Comparison of ENCODE assay signal across 14 cellular contexts in genomic region chr13:51997641-51998330, GRCh38. TPM values are rescaled to one million over a fixed set of nuclear protein-coding genes. Genes with fewer than 3 reads are reported as not detected.
DNase-seq lines count a peak whose midpoint lies in the region; ATAC-seq and TF ChIP-seq lines count a peak whose summit lies in the region.
"Had no signal": no experiment of that assay in that cellular context is flagged by ENCODE, and none has a peak within 500 bp of the region (broad histone marks: within the 10 kb centered on the region; RNA-seq: fewer than 3 reads in every experiment).

No MANE protein-coding gene starts in this region.

- no peaks in the 10 kb centered on the region for H3K27me3 ChIP-seq in stomach
- H3K27me3 ChIP-seq: BLaER1, tibial artery had no signal

- no peak overlapping the region for H3K27ac Mint-ChIP-seq in HFFc6
- H3K27ac Mint-ChIP-seq: stimulated activated effector memory CD8-positive, alpha-beta T cell treated with anti-CD3 and anti-CD28 coated beads, Interleukin-12 subunit alpha, Interleukin-12 subunit beta, amount 100 ng/mL, for 72 hours had no signal

- no peaks in the 10 kb centered on the region for H3K36me3 Mint-ChIP-seq in HFFc6 (ENCODE audit: low read depth)
- H3K36me3 Mint-ChIP-seq: stimulated activated effector memory CD8-positive, alpha-beta T cell treated with anti-CD3 and anti-CD28 coated beads, Interleukin-12 subunit alpha, Interleukin-12 subunit beta, amount 100 ng/mL, for 72 hours had no signal

- WGBS in stomach, 5 donors: 60 to 69% (median 63%) methylated on average over 8 of the region's 8 CpGs

- H3K36me3 ChIP-seq in stomach: no peaks in the 10 kb centered on the region
- H3K36me3 ChIP-seq: BLaER1, tibial artery had no signal

- POLR2A ChIA-PET in HEK293T (lab: Yijun Ruan, JAX): interaction anchor here (1.1 kb wide), 1 partner anchor 19 kb away, joined by 4 read pairs; no protein-coding TSS in a partner anchor

- intact Hi-C loops in stomach (cut with DNase I; ENCODE audit: low total_unique reads): no loop called here

- H3K9me3 ChIP-seq in stomach: no peaks in the 10 kb centered on the region
- H3K9me3 ChIP-seq: BLaER1, tibial artery had no signal

- DNase-seq in HEK293T (ENCODE audit: extremely low spot score) (peak; percentile 51), NCI-H526 treated with DMSO at 0.1 percent for 48 hours (lab: John Stamatoyannopoulos, UW) (peak; percentile 75), iPS-NIHi7 (ENCODE audit: extremely low spot score) (peak; percentile 51), stomach (peak; percentile 44), HFFc6 (no peak)
- DNase-seq in activated CD8-positive, alpha-beta memory T cell treated with anti-CD3 and anti-CD28 coated beads for 24 hours: no peak
- DNase-seq: activated CD4-positive, alpha-beta T cell treated with anti-CD3 and anti-CD28 coated beads, Interleukin-2, amount 50 U/mL, for 48 hours; hypothalamus; Karpas-422; NCI-H345; tibial artery had no signal

- no peak overlapping the region for H3K4me3 Mint-ChIP-seq in HFFc6
- H3K4me3 Mint-ChIP-seq: stimulated activated effector memory CD8-positive, alpha-beta T cell treated with anti-CD3 and anti-CD28 coated beads, Interleukin-12 subunit alpha, Interleukin-12 subunit beta, amount 100 ng/mL, for 72 hours had no signal

- TF ChIP-seq EP300 in stomach (IDR thresholded peaks at IDR 0.05): no peak

- no peak overlapping the region for H3K4me3 ChIP-seq in stomach
- H3K4me3 ChIP-seq: BLaER1, tibial artery had no signal

- peaks cover 41 to 69% (median 51%) of the 10 kb centered on the region in 4 donors for H3K4me1 ChIP-seq in stomach
- H3K4me1 ChIP-seq: BLaER1 had no signal

- H3K9me3 Mint-ChIP-seq in HFFc6: no peaks in the 10 kb centered on the region
- H3K9me3 Mint-ChIP-seq: stimulated activated effector memory CD8-positive, alpha-beta T cell treated with anti-CD3 and anti-CD28 coated beads, Interleukin-12 subunit alpha, Interleukin-12 subunit beta, amount 100 ng/mL, for 72 hours had no signal

- no peak overlapping the region for H3K27ac ChIP-seq in stomach
- H3K27ac ChIP-seq: BLaER1, tibial artery had no signal

- no peak for ATAC-seq in GM21786 (IDR thresholded peaks at IDR 0.05; ENCODE audit: unreplicated experiment)
- ATAC-seq: stimulated activated effector memory CD8-positive, alpha-beta T cell treated with anti-CD3 and anti-CD28 coated beads, Interleukin-12 subunit alpha, Interleukin-12 subunit beta, amount 100 ng/mL, for 72 hours had no signal

- TF ChIP-seq POLR2A in stomach (IDR thresholded peaks at IDR 0.05): no peak

- no peaks in the 10 kb centered on the region for H3K4me1 Mint-ChIP-seq in HFFc6 (ENCODE audit: low read depth)
- H3K4me1 Mint-ChIP-seq: stimulated activated effector memory CD8-positive, alpha-beta T cell treated with anti-CD3 and anti-CD28 coated beads, Interleukin-12 subunit alpha, Interleukin-12 subunit beta, amount 100 ng/mL, for 72 hours had no signal

- TF ChIP-seq CTCF in stomach (IDR thresholded peaks at IDR 0.05) (no peak), HFFc6 (IDR thresholded peaks at IDR 0.05) (no peak)

- CTCF ChIA-PET in HEK293T (lab: Yijun Ruan, JAX): interaction anchor here (0.9 to 1.4 kb wide), 2 partner anchors 42 to 129 kb away, joined by 3 read pairs; no protein-coding TSS in a partner anchor

- H3K27me3 Mint-ChIP-seq in HFFc6 (ENCODE audit: insufficient read depth): peaks cover 39% of the 10 kb centered on the region

TF ChIP-seq in HEK293T, 16 proteins besides CTCF, POLR2A, EP300 and RAD21:
- TF ChIP-seq FOXK2 (IDR thresholded peaks at IDR 0.05) (peak; percentile 54; the same call in 1 of the 2 replicates), ZNF384 (IDR thresholded peaks at IDR 0.05) (no peak), L3MBTL2 (conservative IDR thresholded peaks at IDR 0.05) (peak; percentile 50)

RNA-seq across cellular contexts. Expression of gene ATP7B, which starts 13.5 kb away (rescaled TPM):
- total RNA-seq in stomach: 10 to 100 TPM in 2 of 5 donors, 1 to 10 TPM in 3; 1.2 to 21.0 (median 8.4) TPM
- 1 to 10 TPM in 1 of 3 donors, under 1 TPM in 2; 0.62 to 1.5 (median 0.98) TPM for polyA plus RNA-seq in stomach
- 1 to 10 TPM in 4 of 6 experiments, under 1 TPM in 2; 0.81 to 4.8 (median 1.1) TPM for total RNA-seq in HFFc6 (2021; fragmentation: NEBNext Ultra II Directional; extraction: Animal tissue kit (Norgen Biotek cat#: 25700))

RNA-seq across cellular contexts. Expression of gene ALG11, which starts 14.4 kb away (rescaled TPM):
- total RNA-seq in stomach: 10 to 100 TPM in 3 of 5 donors, 1 to 10 TPM in 2; 2.9 to 37.4 (median 21.9) TPM
- 1 to 10 TPM; 1.4 to 2.7 (median 2.3) TPM for polyA plus RNA-seq in stomach
- 10 to 100 TPM; 37.1 to 45.2 (median 41.0) TPM for total RNA-seq in HFFc6 (2021; fragmentation: NEBNext Ultra II Directional; extraction: Animal tissue kit (Norgen Biotek cat#: 25700))

RNA-seq across cellular contexts. Expression of gene UTP14C, which starts 26.7 kb away (rescaled TPM):
- 10 to 100 TPM in 3 of 5 donors, 1 to 10 TPM in 2; 3.5 to 21.7 (median 12.5) TPM for total RNA-seq in stomach
- polyA plus RNA-seq in stomach: 1 to 10 TPM; 2.3 to 3.1 (median 2.6) TPM
- 10 to 100 TPM; 14.9 to 20.3 (median 17.5) TPM for total RNA-seq in HFFc6 (2021; fragmentation: NEBNext Ultra II Directional; extraction: Animal tissue kit (Norgen Biotek cat#: 25700))

Comparison
In these comparisons a context has a peak if more than half of its experiments do, and no peak if none do; other contexts are left out.
1. DNase-seq: peak in HEK293T (single experiment), NCI-H526 treated with DMSO at 0.1 percent for 48 hours (single experiment), iPS-NIHi7 (single experiment) and stomach (single experiment); none in HFFc6 (single experiment) and activated CD8-positive, alpha-beta memory T cell treated with anti-CD3 and anti-CD28 coated beads for 24 hours (single experiment).